In the genomic region with DNA sequence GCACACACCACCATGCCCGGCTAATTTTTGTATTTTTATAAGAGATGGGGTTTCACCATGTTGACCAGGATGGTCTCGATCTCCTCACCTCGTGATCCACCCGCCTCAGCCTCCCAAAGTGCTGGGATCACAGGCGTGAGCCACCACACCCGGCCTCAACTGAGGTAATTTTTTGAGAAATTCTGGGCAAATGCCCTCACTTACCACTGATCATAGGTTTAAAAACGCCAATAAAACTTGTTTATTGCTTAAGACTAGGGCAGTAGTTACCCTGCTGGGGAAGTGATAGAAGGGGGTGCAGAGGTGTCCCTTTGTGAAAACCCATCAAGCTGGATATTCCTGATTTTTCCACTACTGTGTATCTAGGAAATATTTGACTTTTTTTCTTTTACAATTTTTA, we compare ENCODE assay signal across 23 cellular contexts.
"Had no signal": no experiment of that assay in that cellular context is flagged by ENCODE, and none has a peak within 500 bp of the region (broad histone marks: within the 10 kb centered on the region; RNA-seq: fewer than 3 reads in every experiment).

No MANE protein-coding gene starts in this region.

- ATAC-seq: PC-3 had no signal

- H3K9me3 Mint-ChIP-seq: activated CD4-positive, alpha-beta memory T cell treated with anti-CD3 and anti-CD28 coated beads, Interleukin-2, amount 10 ng/mL, durations not matched to agents 7 days and 5 days; activated CD4-positive, alpha-beta T cell treated with anti-CD3 and anti-CD28 coated beads, Interleukin-2, amount 10 ng/mL, durations not matched to agents 7 days and 5 days; activated naive CD4-positive, alpha-beta T cell treated with anti-CD3 and anti-CD28 coated beads, Interleukin-2, amount 50 U/mL, for 24 hours; activated T-helper 2 cell treated with anti-CD3 and anti-CD28 coated beads, Interferon-gamma antibody, Interleukin-2, Interleukin-4, amounts not matched to agents 10 μg/mL and 5 μg/mL and 100 μg/mL, durations not matched to agents 14 hours and 24 hours and 36 hours; central memory CD8-positive, alpha-beta T cell had no signal

- H3K27me3 Mint-ChIP-seq: activated CD4-positive, alpha-beta T cell treated with anti-CD3 and anti-CD28 coated beads, Interleukin-2, amount 10 ng/mL, durations not matched to agents 7 days and 5 days; activated naive CD4-positive, alpha-beta T cell treated with anti-CD3 and anti-CD28 coated beads, Interleukin-2, amount 50 U/mL, for 24 hours; brain; central memory CD8-positive, alpha-beta T cell had no signal

- FAIRE-seq: astrocyte had no signal

- H3K27ac Mint-ChIP-seq: activated naive CD4-positive, alpha-beta T cell treated with anti-CD3 and anti-CD28 coated beads, Interleukin-2, amount 50 U/mL, for 24 hours; activated T-helper 2 cell treated with anti-CD3 and anti-CD28 coated beads, Interferon-gamma antibody, Interleukin-2, Interleukin-4, amounts not matched to agents 10 μg/mL and 5 μg/mL and 100 μg/mL, durations not matched to agents 14 hours and 24 hours and 36 hours; brain had no signal

- H3K36me3 Mint-ChIP-seq: activated naive CD4-positive, alpha-beta T cell treated with anti-CD3 and anti-CD28 coated beads, Interleukin-2, amount 50 U/mL, for 24 hours; brain had no signal

- H3K4me3 Mint-ChIP-seq: activated CD4-positive, alpha-beta memory T cell treated with anti-CD3 and anti-CD28 coated beads, Interleukin-2, amount 10 ng/mL, durations not matched to agents 7 days and 5 days; brain had no signal

- DNase-seq: activated CD4-positive, alpha-beta memory T cell treated with anti-CD3 and anti-CD28 coated beads, Interleukin-2, amount 10 ng/mL, durations not matched to agents 7 days and 5 days; activated CD4-positive, alpha-beta T cell treated with anti-CD3 and anti-CD28 coated beads, Interleukin-2, amount 10 ng/mL, durations not matched to agents 7 days and 5 days; activated CD4-positive, CD25-positive, alpha-beta regulatory T cell; activated gamma-delta T cell treated with Interleukin-2 at 50 U/mL for 16 hours; activated T-cell treated with anti-CD3 and anti-CD28 coated beads for 4 hours; activated T-cell treated with anti-CD3 and anti-CD28 coated beads, Interleukin-2, amount 50 U/mL, for 48 hours; amygdala; KG1; NCI-H1092 treated with DMSO at 0.1 percent for 48 hours; NCI-H1417 treated with DMSO at 0.1 percent for 48 hours; NCI-H1694; NCI-H2029; NCI-H345; NCI-H510A; NCI-H526 treated with DMSO at 0.1 percent for 48 hours; NCI-H82; PC-3; SHP77 treated with DMSO at 0.1 percent for 48 hours had no signal
